ENCODE assay signal across 1 cellular context in genomic region chr6:11650711-11651110, GRCh38.
TF ChIP-seq lines count a peak whose summit lies in the region.

No MANE protein-coding gene starts in this region.

TF ChIP-seq in GM23338, 12 proteins besides CTCF, POLR2A, EP300 and RAD21 (continued from another document):
- no peak for TF ChIP-seq REST (IDR thresholded peaks at IDR 0.05; ENCODE audit: unreplicated experiment)
- no peak for TF ChIP-seq ETS1 (IDR thresholded peaks at IDR 0.05)
